In genomic region chr4:80235451-80235850, GRCh38 we compare ENCODE assay signal across 1 cellular context.
TF ChIP-seq lines count a peak whose summit lies in the region.

No MANE protein-coding gene starts in this region.

TF ChIP-seq in endothelial cell of umbilical vein, 7 proteins besides CTCF, POLR2A, EP300 and RAD21:
- TF ChIP-seq POLR2AphosphoS5 (IDR thresholded peaks at IDR 0.05; ENCODE audit: insufficient read depth, low read depth, low read length): no peak
- no peak for TF ChIP-seq MAX (IDR thresholded peaks at IDR 0.05; ENCODE audit: insufficient read depth, insufficient read length)
- TF ChIP-seq EZH2 (IDR thresholded peaks at IDR 0.05; ENCODE audit: borderline replicate concordance, low read depth, low read length, severe bottlenecking): no peak
- TF ChIP-seq JUN (IDR thresholded peaks at IDR 0.05; ENCODE audit: borderline replicate concordance, insufficient read depth, insufficient read length, low read depth): peak; percentile 17
- TF ChIP-seq FOS (IDR thresholded peaks at IDR 0.05; ENCODE audit: borderline replicate concordance, insufficient read depth, low read length): peak; percentile 22
- no peak for TF ChIP-seq GATA2 (IDR thresholded peaks at IDR 0.05; ENCODE audit: insufficient read depth, insufficient read length, low read depth, low read length)
- no peak for TF ChIP-seq MYC (IDR thresholded peaks at IDR 0.05; ENCODE audit: low read depth, low read length)
TF ChIP-seq in endothelial cell of umbilical vein: peak in this region for 2.
